26 cellular contexts compared by ENCODE assay signal in genomic region chr21:45178971-45179370, GRCh38.
"Had no signal": no experiment of that assay in that cellular context is flagged by ENCODE, and none has a peak within 500 bp of the region (broad histone marks: within the 10 kb centered on the region; RNA-seq: fewer than 3 reads in every experiment).

No MANE protein-coding gene starts in this region.

- H3K4me1 ChIP-seq: left lung, lower lobe of right lung, prostate gland, tibial nerve, uterus had no signal

- H3K36me3 ChIP-seq: ovary, uterus had no signal

- H3K4me3 Mint-ChIP-seq: immature natural killer cell; naive thymus-derived CD8-positive, alpha-beta T cell; nephron; neural crest cell; stimulated activated naive CD8-positive, alpha-beta T cell treated with anti-CD3 and anti-CD28 coated beads, Interleukin-15, Interleukin-2, amounts not matched to agents 100 ng/mL and 50 ng/mL, for 24 hours; type B pancreatic cell had no signal

- H3K27ac ChIP-seq: left lung, lower lobe of right lung, ovary, prostate gland, skin epidermis, tibial nerve, uterus had no signal

- H3K9me3 ChIP-seq: left lung, lower lobe of right lung, ovary, prostate gland, tibial nerve, uterus had no signal

- H3K27me3 ChIP-seq: left lung, ovary, tibial nerve, uterus had no signal

- H3K27me3 Mint-ChIP-seq: naive thymus-derived CD8-positive, alpha-beta T cell; stimulated activated naive CD8-positive, alpha-beta T cell treated with anti-CD3 and anti-CD28 coated beads, Interleukin-15, Interleukin-2, amounts not matched to agents 100 ng/mL and 50 ng/mL, for 24 hours; type B pancreatic cell had no signal

- H3K9me3 Mint-ChIP-seq: immature natural killer cell; naive thymus-derived CD8-positive, alpha-beta T cell; nephron; neural crest cell; stimulated activated naive CD8-positive, alpha-beta T cell treated with anti-CD3 and anti-CD28 coated beads, Interleukin-15, Interleukin-2, amounts not matched to agents 100 ng/mL and 50 ng/mL, for 24 hours; type B pancreatic cell had no signal

- DNase-seq: hypothalamus; immature natural killer cell; kidney; left colon; left lung; lower lobe of right lung; mammary epithelial cell; mesenchymal stem cell; naive thymus-derived CD8-positive, alpha-beta T cell; nucleus accumbens; ovary; retina; right cardiac atrium; stimulated activated CD4-positive, alpha-beta T cell treated with anti-CD3 and anti-CD28 coated beads, Interleukin-12 subunit alpha, Interleukin-12 subunit beta, amount 100 ng/mL, for 4 hours; stimulated activated CD4-positive, alpha-beta T cell treated with anti-CD3 and anti-CD28 coated beads, Interleukin-15, amount 100 ng/mL, for 24 hours; stimulated activated CD4-positive, alpha-beta T cell treated with anti-CD3 and anti-CD28 coated beads, Interleukin-2, amount 100 ng/mL, for 24 hours; stimulated activated CD4-positive, alpha-beta T cell treated with anti-CD3 and anti-CD28 coated beads, Interleukin-4, amount 100 ng/mL, for 1 hour; stimulated activated naive CD4-positive, alpha-beta T cell; uterus had no signal

- H3K4me3 ChIP-seq: left lung, lower lobe of right lung, ovary, prostate gland, skin epidermis, tibial nerve, uterus had no signal

- H3K27ac Mint-ChIP-seq: immature natural killer cell; nephron; stimulated activated naive CD8-positive, alpha-beta T cell treated with anti-CD3 and anti-CD28 coated beads, Interleukin-15, Interleukin-2, amounts not matched to agents 100 ng/mL and 50 ng/mL, for 24 hours; type B pancreatic cell had no signal

- H3K4me1 Mint-ChIP-seq: immature natural killer cell, nephron had no signal
